18 cellular contexts compared by ENCODE assay signal in genomic region chr2:86243272-86243671, GRCh38.
"Had no signal": no experiment of that assay in that cellular context is flagged by ENCODE, and none has a peak within 500 bp of the region (broad histone marks: within the 10 kb centered on the region; RNA-seq: fewer than 3 reads in every experiment).

No MANE protein-coding gene starts in this region.

- H3K9me3 Mint-ChIP-seq: activated CD4-positive, alpha-beta memory T cell treated with anti-CD3 and anti-CD28 coated beads for 36 hours; activated naive CD4-positive, alpha-beta T cell treated with anti-CD3 and anti-CD28 coated beads, Interleukin-2, amount 10 ng/mL, durations not matched to agents 7 days and 5 days had no signal

- H3K27me3 Mint-ChIP-seq: activated CD4-positive, alpha-beta memory T cell treated with anti-CD3 and anti-CD28 coated beads for 36 hours; activated CD8-positive, alpha-beta memory T cell treated with anti-CD3 and anti-CD28 coated beads, Interleukin-2, amount 10 ng/mL, durations not matched to agents 7 days and 5 days had no signal

- H3K27me3 ChIP-seq: cardiac muscle cell, esophagus squamous epithelium, tibial nerve had no signal

- H3K9ac ChIP-seq: parathyroid adenoma had no signal

- H3K36me3 Mint-ChIP-seq: activated CD4-positive, alpha-beta memory T cell treated with anti-CD3 and anti-CD28 coated beads for 36 hours; activated CD8-positive, alpha-beta memory T cell treated with anti-CD3 and anti-CD28 coated beads, Interleukin-2, amount 10 ng/mL, durations not matched to agents 7 days and 5 days; activated naive CD4-positive, alpha-beta T cell treated with anti-CD3 and anti-CD28 coated beads, Interleukin-2, amount 10 ng/mL, durations not matched to agents 7 days and 5 days had no signal

- ATAC-seq: activated CD8-positive, alpha-beta memory T cell treated with anti-CD3 and anti-CD28 coated beads, Interleukin-2, amount 10 ng/mL, durations not matched to agents 7 days and 5 days had no signal

- H3K4me3 Mint-ChIP-seq: activated CD4-positive, alpha-beta memory T cell treated with anti-CD3 and anti-CD28 coated beads for 36 hours; activated CD8-positive, alpha-beta memory T cell treated with anti-CD3 and anti-CD28 coated beads, Interleukin-2, amount 10 ng/mL, durations not matched to agents 7 days and 5 days; activated naive CD4-positive, alpha-beta T cell treated with anti-CD3 and anti-CD28 coated beads, Interleukin-2, amount 10 ng/mL, durations not matched to agents 7 days and 5 days; T-helper 17 cell had no signal

- H3K4me3 ChIP-seq: cardiac muscle cell, esophagus squamous epithelium, left ventricle myocardium inferior, tibial nerve had no signal

- H3K27ac Mint-ChIP-seq: activated CD4-positive, alpha-beta memory T cell treated with anti-CD3 and anti-CD28 coated beads for 36 hours; activated CD8-positive, alpha-beta memory T cell treated with anti-CD3 and anti-CD28 coated beads, Interleukin-2, amount 10 ng/mL, durations not matched to agents 7 days and 5 days; activated naive CD4-positive, alpha-beta T cell treated with anti-CD3 and anti-CD28 coated beads, Interleukin-2, amount 10 ng/mL, durations not matched to agents 7 days and 5 days had no signal

- H3K27ac ChIP-seq: cardiac muscle cell, left ventricle myocardium inferior, parathyroid adenoma, tibial nerve, WERI-Rb-1 had no signal

- H3K9me3 ChIP-seq: esophagus squamous epithelium, left ventricle myocardium inferior, tibial nerve had no signal

- H3K36me3 ChIP-seq: cardiac muscle cell, esophagus squamous epithelium, left ventricle myocardium inferior, tibial nerve, WERI-Rb-1 had no signal

- H3K79me2 ChIP-seq: parathyroid adenoma had no signal

- DNase-seq: activated CD4-positive, alpha-beta memory T cell treated with anti-CD3 and anti-CD28 coated beads for 36 hours; activated CD8-positive, alpha-beta memory T cell treated with anti-CD3 and anti-CD28 coated beads, Interleukin-2, amount 10 ng/mL, durations not matched to agents 7 days and 5 days; activated naive CD4-positive, alpha-beta T cell treated with anti-CD3 and anti-CD28 coated beads, Interleukin-2, amount 10 ng/mL, durations not matched to agents 7 days and 5 days; activated T-cell treated with anti-CD3 and anti-CD28 coated beads, Interleukin-2, amount 50 U/mL, for 1 hour; esophagus squamous epithelium; hippocampal formation; left ventricle myocardium inferior; mesendoderm; stimulated activated CD4-positive, alpha-beta T cell treated with anti-CD3 and anti-CD28 coated beads, Interleukin-12 subunit alpha, Interleukin-12 subunit beta, amount 100 ng/mL, for 4 hours; stimulated activated CD4-positive, alpha-beta T cell treated with anti-CD3 and anti-CD28 coated beads, Interleukin-2, amount 100 ng/mL, for 24 hours; T-helper 17 cell; WERI-Rb-1 had no signal

- H2AFZ ChIP-seq: parathyroid adenoma had no signal

- FAIRE-seq: astrocyte, endometrium, keratinocyte had no signal

- H3K4me1 ChIP-seq: parathyroid adenoma, tibial nerve had no signal
